Comparison of ENCODE assay signal across 11 cellular contexts in the genomic region with DNA sequence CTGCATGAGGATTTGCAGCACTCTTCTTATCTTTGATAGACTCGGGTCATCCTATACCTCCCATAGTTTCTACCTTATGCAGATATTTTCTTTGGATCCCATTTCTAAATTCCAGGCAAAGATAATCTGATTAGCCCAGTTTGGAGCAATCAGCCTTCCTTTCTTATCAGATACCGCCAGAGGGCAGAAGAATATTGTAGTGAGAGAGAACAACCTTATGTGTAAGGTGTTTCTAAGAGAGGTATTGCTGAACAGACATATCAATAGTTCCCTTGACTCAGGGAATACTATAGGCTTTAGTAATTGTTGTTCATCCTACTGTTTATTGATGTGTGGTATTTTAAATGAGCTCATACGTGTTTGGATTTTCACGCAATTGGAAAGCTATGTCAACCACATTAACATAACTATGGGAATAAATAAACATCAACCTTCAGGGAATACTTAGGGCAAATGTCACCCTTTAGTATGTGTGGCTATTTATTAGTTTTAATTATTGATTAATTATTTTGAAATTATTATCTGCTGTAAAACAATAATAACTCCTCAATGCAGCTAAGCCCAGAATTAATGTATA.
A peak's percentile ranks its signal among the peaks of the same experiment; 100 is the strongest.
DNase-seq lines count a peak whose midpoint lies in the region; ATAC-seq and TF ChIP-seq lines count a peak whose summit lies in the region.
"Had no signal": no experiment of that assay in that cellular context is flagged by ENCODE, and none has a peak within 500 bp of the region (broad histone marks: within the 10 kb centered on the region; RNA-seq: fewer than 3 reads in every experiment).

No MANE protein-coding gene starts in this region.

- no peak overlapping the region for H3K4me3 Mint-ChIP-seq in neural progenitor cell
- no peak overlapping the region for H3K4me3 Mint-ChIP-seq in activated CD8-positive, alpha-beta T cell treated with anti-CD3 and anti-CD28 coated beads for 36 hours
- H3K4me3 Mint-ChIP-seq: T-helper 1 cell treated with Interleukin-12 subunit alpha and Interleukin-12 subunit beta and Interleukin-4 antibody, amounts not matched to agents 30 μg/mL and 1 μg/mL, for 36 hours had no signal

- intact Hi-C loops in activated CD8-positive, alpha-beta T cell treated with anti-CD3 and anti-CD28 coated beads for 36 hours (cut with micrococcal nuclease), result no loop called here

- peak; percentile 86 for DNase-seq in NCI-H748 (lab: John Stamatoyannopoulos, UW; ENCODE audit: unreplicated experiment)
- DNase-seq in cardiac fibroblast (ENCODE audit: low read depth in 2 of 2), result peak; percentile 10 to 18
- peak; percentile 64 for DNase-seq in neural progenitor cell (ENCODE audit: low spot score)
- DNase-seq in activated CD8-positive, alpha-beta T cell treated with anti-CD3 and anti-CD28 coated beads for 36 hours, result no peak
- no peak for DNase-seq in HuH-7.5 (ENCODE audit: low spot score)
- DNase-seq: activated T-cell treated with anti-CD3 and anti-CD28 coated beads for 4 hours, NCI-H1105 treated with DMSO at 0.1 percent for 48 hours had no signal

- no peaks in the 10 kb centered on the region for H3K9me3 Mint-ChIP-seq in neural progenitor cell
- no peaks in the 10 kb centered on the region for H3K9me3 Mint-ChIP-seq in activated CD8-positive, alpha-beta T cell treated with anti-CD3 and anti-CD28 coated beads for 36 hours

- H3K9me3 ChIP-seq in HEK293 (ENCODE audit: control insufficient read depth, insufficient read depth, low read depth, low read length) (no peaks in the 10 kb centered on the region), neural progenitor cell (ENCODE audit: low read depth) (no peaks in the 10 kb centered on the region)
- H3K9me3 ChIP-seq: prostate gland had no signal

- H3F3A ChIP-seq in neural progenitor cell (ENCODE audit: low read depth), result no peaks in the 10 kb centered on the region

- TF ChIP-seq CTCF in HEK293 (tag by site-specific recombination; IDR thresholded peaks at IDR 0.05) (no peak), cardiac fibroblast (IDR thresholded peaks at IDR 0.05; ENCODE audit: low read depth, low read length) (no peak), neural progenitor cell (IDR thresholded peaks at IDR 0.05) (peak; percentile 68)
- no peak for TF ChIP-seq CTCF in activated CD8-positive, alpha-beta T cell treated with anti-CD3 and anti-CD28 coated beads for 36 hours (IDR thresholded peaks at IDR 0.05)

- H3K4me1 ChIP-seq in HEK293 (ENCODE audit: control insufficient read depth, insufficient read depth, low read length) (no peaks in the 10 kb centered on the region), neural progenitor cell (no peaks in the 10 kb centered on the region)
- H3K4me1 ChIP-seq: prostate gland had no signal

- no peak overlapping the region for H3K4me3 ChIP-seq in HEK293 (ENCODE audit: low read depth, low read length)
- H3K4me3 ChIP-seq in cardiac fibroblast (replicated peaks in 1 of 2; ENCODE audit: low read depth in 2 of 2, low read length in 2 of 2), result no peak overlapping the region
- no peak overlapping the region for H3K4me3 ChIP-seq in neural progenitor cell
- H3K4me3 ChIP-seq: prostate gland had no signal

- no peak overlapping the region for H2AFZ ChIP-seq in neural progenitor cell (replicated peaks)

- CTCF ChIA-PET in HEK293 (lab: Yijun Ruan, JAX), result interaction anchor here (0.5 to 3.1 kb wide), 28 partner anchors 11 to 292 kb away, joined by 3 to 22 read pairs (median 4); no protein-coding TSS in a partner anchor
- CTCF ChIA-PET in activated CD8-positive, alpha-beta T cell treated with anti-CD3 and anti-CD28 coated beads for 36 hours (lab: Charles Lee), result no interaction called here

- no peaks in the 10 kb centered on the region for H3K4me1 Mint-ChIP-seq in neural progenitor cell
- H3K4me1 Mint-ChIP-seq in activated CD8-positive, alpha-beta T cell treated with anti-CD3 and anti-CD28 coated beads for 36 hours (ENCODE audit: low read depth), result no peaks in the 10 kb centered on the region

- no peaks in the 10 kb centered on the region for H3K36me3 Mint-ChIP-seq in neural progenitor cell
- H3K36me3 Mint-ChIP-seq in activated CD8-positive, alpha-beta T cell treated with anti-CD3 and anti-CD28 coated beads for 36 hours (ENCODE audit: low read depth), result no peaks in the 10 kb centered on the region

- no peak for ATAC-seq in activated CD8-positive, alpha-beta T cell treated with anti-CD3 and anti-CD28 coated beads for 36 hours
- ATAC-seq in HG03039 (IDR thresholded peaks at IDR 0.05; ENCODE audit: unreplicated experiment), result no peak

- H4K20me1 ChIP-seq in neural progenitor cell (ENCODE audit: low read depth), result no peaks in the 10 kb centered on the region

- no peaks in the 10 kb centered on the region for H3K27me3 Mint-ChIP-seq in neural progenitor cell (ENCODE audit: insufficient read depth, low read depth)
- no peaks in the 10 kb centered on the region for H3K27me3 Mint-ChIP-seq in activated CD8-positive, alpha-beta T cell treated with anti-CD3 and anti-CD28 coated beads for 36 hours

- H3K27ac Mint-ChIP-seq in neural progenitor cell, result no peak overlapping the region
- H3K27ac Mint-ChIP-seq in activated CD8-positive, alpha-beta T cell treated with anti-CD3 and anti-CD28 coated beads for 36 hours, result no peak overlapping the region
- H3K27ac Mint-ChIP-seq: T-helper 1 cell treated with Interleukin-12 subunit alpha and Interleukin-12 subunit beta and Interleukin-4 antibody, amounts not matched to agents 30 μg/mL and 1 μg/mL, for 36 hours had no signal

- H3K27me3 ChIP-seq in neural progenitor cell, result no peaks in the 10 kb centered on the region

- H3K9ac ChIP-seq in neural progenitor cell, result no peak overlapping the region

- H3K4me2 ChIP-seq in neural progenitor cell, result no peak overlapping the region

- no peaks in the 10 kb centered on the region for H3K79me2 ChIP-seq in neural progenitor cell (ENCODE audit: low read depth)

- POLR2A ChIA-PET in HEK293 (lab: Yijun Ruan, JAX), result no interaction called here
- POLR2A ChIA-PET in activated CD8-positive, alpha-beta T cell treated with anti-CD3 and anti-CD28 coated beads for 36 hours (lab: Charles Lee), result no interaction called here

- H3K27ac ChIP-seq in HEK293 (ENCODE audit: extremely low read depth, low read depth, low read length) (no peak overlapping the region), neural progenitor cell (no peak overlapping the region)
- H3K27ac ChIP-seq: prostate gland had no signal

- H3K36me3 ChIP-seq in HEK293 (ENCODE audit: control insufficient read depth in 2 of 2, insufficient read depth in 1 of 2, low read length in 2 of 2) (no peaks in the 10 kb centered on the region), neural progenitor cell (no peaks in the 10 kb centered on the region)
- H3K36me3 ChIP-seq: prostate gland had no signal

TF ChIP-seq in HEK293, 187 proteins besides CTCF, POLR2A, EP300 and RAD21:
- TF ChIP-seq SP2 (tag by site-specific recombination; IDR thresholded peaks at IDR 0.05), result no peak
- TF ChIP-seq ZNF654 (tag by site-specific recombination; IDR thresholded peaks at IDR 0.05; ENCODE audit: low read depth), result peak; percentile 13
TF ChIP-seq in HEK293: peak in this region for 1.

Comparison
In these comparisons a context has a peak if more than half of its experiments do, and no peak if none do; other contexts are left out.
1. DNase-seq: peak in NCI-H748 (single experiment), cardiac fibroblast (2 of 2) and neural progenitor cell (single experiment); none in activated CD8-positive, alpha-beta T cell treated with anti-CD3 and anti-CD28 coated beads for 36 hours (single experiment) and HuH-7.5 (single experiment).